In the genomic region with DNA sequence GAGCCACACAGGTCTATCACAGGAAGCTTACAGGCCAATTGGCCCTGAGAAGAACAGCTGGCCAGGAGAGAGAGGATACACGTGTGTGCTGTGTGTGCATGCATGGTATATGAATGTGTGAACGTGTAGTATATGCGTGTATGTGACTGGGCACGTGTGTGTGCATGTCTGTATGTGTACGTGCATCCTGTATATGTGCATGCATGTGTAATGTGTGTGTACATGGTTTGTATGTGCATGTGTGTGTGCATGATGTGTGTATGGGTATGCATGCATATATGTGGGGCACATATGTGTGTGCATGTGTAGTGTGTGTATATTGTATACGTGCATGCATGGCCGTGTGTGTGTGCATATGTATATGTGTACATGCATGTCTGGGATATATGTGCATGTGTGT, we compare ENCODE assay signal across 29 cellular contexts. TPM values are rescaled to one million over a fixed set of nuclear protein-coding genes. Genes with fewer than 3 reads are reported as not detected.
"Had no signal": no experiment of that assay in that cellular context is flagged by ENCODE, and none has a peak within 500 bp of the region (broad histone marks: within the 10 kb centered on the region; RNA-seq: fewer than 3 reads in every experiment).

No MANE protein-coding gene starts in this region.

- H3K9me3 Mint-ChIP-seq: activated naive CD4-positive, alpha-beta T cell treated with anti-CD3 and anti-CD28 coated beads, Interleukin-2, amount 50 U/mL, for 24 hours; activated T-cell treated with anti-CD3 and anti-CD28 coated beads, Interleukin-2, amount 50 U/mL, for 24 hours; activated T-helper 1 cell treated with anti-CD3 and anti-CD28 coated beads, Interleukin-12 subunit alpha, Interleukin-12 subunit beta, Interleukin-2, Interleukin-4 antibody, amounts not matched to agents 30 ng/mL and 10 ng/mL and 1 ng/mL, durations not matched to agents 14 hours and 24 hours and 36 hours; T-helper 1 cell treated with Interleukin-12 subunit alpha and Interleukin-12 subunit beta and Interleukin-4 antibody, amounts not matched to agents 30 μg/mL and 1 μg/mL, for 36 hours had no signal

- H3K4me1 ChIP-seq: body of pancreas, SJCRH30 had no signal

- H3K4me3 ChIP-seq: body of pancreas, SJCRH30 had no signal

- ATAC-seq: activated CD8-positive, alpha-beta memory T cell treated with anti-CD3 and anti-CD28 coated beads, Interleukin-2, amount 10 ng/mL, durations not matched to agents 7 days and 5 days; body of pancreas; Panc1 had no signal

- H3K9me3 ChIP-seq: body of pancreas, SJCRH30, SK-N-SH had no signal

- H3K36me3 Mint-ChIP-seq: activated CD8-positive, alpha-beta memory T cell treated with anti-CD3 and anti-CD28 coated beads, Interleukin-2, amount 10 ng/mL, durations not matched to agents 7 days and 5 days; activated naive CD4-positive, alpha-beta T cell treated with anti-CD3 and anti-CD28 coated beads, Interleukin-2, amount 50 U/mL, for 24 hours had no signal

- H3K9ac ChIP-seq: KMS-11, SK-N-SH had no signal

- H3K4me1 Mint-ChIP-seq: activated CD8-positive, alpha-beta memory T cell treated with anti-CD3 and anti-CD28 coated beads, Interleukin-2, amount 10 ng/mL, durations not matched to agents 7 days and 5 days; activated naive CD4-positive, alpha-beta T cell treated with anti-CD3 and anti-CD28 coated beads, Interleukin-2, amount 50 U/mL, for 24 hours had no signal

- H3K4me2 ChIP-seq: KMS-11, SK-N-SH had no signal

- DNase-seq: activated CD4-positive, alpha-beta T cell treated with anti-CD3 and anti-CD28 coated beads for 48 hours; activated CD4-positive, alpha-beta T cell treated with anti-CD3 and anti-CD28 coated beads, Interleukin-2, amount 50 U/mL, for 48 hours; activated CD4-positive, CD25-positive, alpha-beta regulatory T cell treated with anti-CD3 and anti-CD28 coated beads, Interleukin-2, amount 50 U/mL, for 72 hours; activated CD8-positive, alpha-beta memory T cell treated with anti-CD3 and anti-CD28 coated beads, Interleukin-2, amount 10 ng/mL, durations not matched to agents 7 days and 5 days; activated effector memory CD4-positive, alpha-beta T cell treated with Interleukin-2 at 50 U/mL for 16 hours; activated naive CD4-positive, alpha-beta T cell; activated T-cell treated with anti-CD3 and anti-CD28 coated beads, Interleukin-2, amount 50 U/mL, for 24 hours; aorta; body of pancreas; NCI-H1092; NCI-H1417; NCI-H1930; NCI-H2171; NCI-H2227 treated with DMSO at 0.1 percent for 48 hours; NCI-H446 treated with DMSO at 0.1 percent for 48 hours; NCI-H524 treated with DMSO at 0.1 percent for 48 hours; NCI-H748 treated with DMSO at 0.1 percent for 48 hours; OCI-M1; Right ventricle myocardium superior; RPMI8226; SJCRH30; SK-N-SH; SW 1271 had no signal

- H3K27ac ChIP-seq: body of pancreas, KMS-11, SJCRH30 had no signal

- H3K27ac Mint-ChIP-seq: activated CD8-positive, alpha-beta memory T cell treated with anti-CD3 and anti-CD28 coated beads, Interleukin-2, amount 10 ng/mL, durations not matched to agents 7 days and 5 days; activated naive CD4-positive, alpha-beta T cell treated with anti-CD3 and anti-CD28 coated beads, Interleukin-2, amount 50 U/mL, for 24 hours; activated T-cell treated with anti-CD3 and anti-CD28 coated beads, Interleukin-2, amount 50 U/mL, for 24 hours; activated T-helper 1 cell treated with anti-CD3 and anti-CD28 coated beads, Interleukin-12 subunit alpha, Interleukin-12 subunit beta, Interleukin-2, Interleukin-4 antibody, amounts not matched to agents 30 ng/mL and 10 ng/mL and 1 ng/mL, durations not matched to agents 14 hours and 24 hours and 36 hours; T-helper 1 cell treated with Interleukin-12 subunit alpha and Interleukin-12 subunit beta and Interleukin-4 antibody, amounts not matched to agents 30 μg/mL and 1 μg/mL, for 36 hours had no signal

- H3K4me3 Mint-ChIP-seq: activated CD8-positive, alpha-beta memory T cell treated with anti-CD3 and anti-CD28 coated beads, Interleukin-2, amount 10 ng/mL, durations not matched to agents 7 days and 5 days; activated naive CD4-positive, alpha-beta T cell treated with anti-CD3 and anti-CD28 coated beads, Interleukin-2, amount 50 U/mL, for 24 hours; activated T-cell treated with anti-CD3 and anti-CD28 coated beads, Interleukin-2, amount 50 U/mL, for 24 hours; activated T-helper 1 cell treated with anti-CD3 and anti-CD28 coated beads, Interleukin-12 subunit alpha, Interleukin-12 subunit beta, Interleukin-2, Interleukin-4 antibody, amounts not matched to agents 30 ng/mL and 10 ng/mL and 1 ng/mL, durations not matched to agents 14 hours and 24 hours and 36 hours; T-helper 1 cell treated with Interleukin-12 subunit alpha and Interleukin-12 subunit beta and Interleukin-4 antibody, amounts not matched to agents 30 μg/mL and 1 μg/mL, for 36 hours had no signal

- H3K27me3 ChIP-seq: body of pancreas, SJCRH30 had no signal

- H3K27me3 Mint-ChIP-seq: activated CD8-positive, alpha-beta memory T cell treated with anti-CD3 and anti-CD28 coated beads, Interleukin-2, amount 10 ng/mL, durations not matched to agents 7 days and 5 days; activated naive CD4-positive, alpha-beta T cell treated with anti-CD3 and anti-CD28 coated beads, Interleukin-2, amount 50 U/mL, for 24 hours; activated T-cell treated with anti-CD3 and anti-CD28 coated beads, Interleukin-2, amount 50 U/mL, for 24 hours had no signal

RNA-seq across cellular contexts. Expression of a gene that starts 57.0 kb away (rescaled TPM):
- total RNA-seq: activated CD8-positive, alpha-beta memory T cell treated with anti-CD3 and anti-CD28 coated beads, Interleukin-2, amount 10 ng/mL, durations not matched to agents 7 days and 5 days; activated T-helper 1 cell treated with anti-CD3 and anti-CD28 coated beads, Interleukin-12 subunit alpha, Interleukin-12 subunit beta, Interleukin-2, Interleukin-4 antibody, amounts not matched to agents 30 ng/mL and 10 ng/mL and 1 ng/mL, durations not matched to agents 14 hours and 24 hours and 36 hours; body of pancreas; MCF 10A; SJCRH30 had no signal
- polyA plus RNA-seq: aorta, SK-N-SH had no signal
